Comparison of ENCODE assay signal across 14 cellular contexts in the genomic region with DNA sequence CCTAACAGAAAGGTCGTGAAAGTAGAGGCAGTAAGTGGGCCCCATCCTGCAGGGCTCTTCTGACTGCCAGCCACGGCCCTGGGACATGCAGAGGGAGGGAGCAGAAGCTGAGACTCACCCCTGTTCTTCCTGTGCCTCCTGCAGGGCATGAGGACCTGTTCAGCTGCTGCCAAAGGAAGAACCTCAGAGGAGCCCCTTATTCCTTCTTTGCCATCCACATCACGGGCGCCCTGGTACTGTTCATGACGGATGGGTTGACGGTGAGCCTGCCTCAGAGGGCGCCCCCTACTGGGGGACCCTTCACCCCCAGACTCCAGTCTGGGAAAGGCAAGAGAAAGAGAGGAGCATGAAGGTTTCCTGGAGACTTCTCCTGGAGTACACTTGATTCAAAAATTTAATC. TPM values are rescaled to one million over a fixed set of nuclear protein-coding genes. Genes with fewer than 3 reads are reported as not detected.
DNase-seq lines count a peak whose midpoint lies in the region; ATAC-seq and TF ChIP-seq lines count a peak whose summit lies in the region.
"Had no signal": no experiment of that assay in that cellular context is flagged by ENCODE, and none has a peak within 500 bp of the region (broad histone marks: within the 10 kb centered on the region; RNA-seq: fewer than 3 reads in every experiment).

No MANE protein-coding gene starts in this region.

- no peak for TF ChIP-seq POLR2A in transverse colon (IDR thresholded peaks at IDR 0.05)

- intact Hi-C loops in cardiac septum (cut with DNase I), result no loop called here
- intact Hi-C loops in left cardiac atrium (cut with DNase I), result loop anchor here in 1 of 2 donors (5.0 kb wide), 1 partner anchor 47 kb away; no protein-coding TSS in a partner anchor
- intact Hi-C loops in transverse colon (cut with DNase I; ENCODE audit: low total_unique reads), result loop anchor here (10.0 kb wide), 1 partner anchor 50 kb away; a partner anchor contains a TSS

- peak; percentile 89 for TF ChIP-seq CTCF in OCI-LY3 (IDR thresholded peaks at IDR 0.05; ENCODE audit: low read depth, low read length)
- TF ChIP-seq CTCF in fibroblast of mammary gland (conservative IDR thresholded peaks at IDR 0.05; ENCODE audit: control insufficient read depth, insufficient read depth, low read depth, low read length), result peak; percentile 28
- TF ChIP-seq CTCF in transverse colon (IDR thresholded peaks at IDR 0.05), result peak in 1 of 5 experiments; percentile 10

- ATAC-seq in left cardiac atrium, result no peak
- no peak for ATAC-seq in GM19467 (IDR thresholded peaks at IDR 0.05; ENCODE audit: unreplicated experiment)
- ATAC-seq: naive thymus-derived CD4-positive, alpha-beta T cell had no signal

- in situ Hi-C loops in transverse colon (cut with MboI; ENCODE audit: low pct_ligation_motif_present in 1 of 4, low pct_unique_long_range_greater_than_20kb in 1 of 4, low sequenced_read_pairs in 3 of 4), result loop anchor here in 1 of 4 donors (5.0 kb wide), 1 partner anchor 53 kb away; no protein-coding TSS in a partner anchor

- no peak overlapping the region for H2AFZ ChIP-seq in OCI-LY3 (ENCODE audit: low read depth, low read length)

- H3K4me1 ChIP-seq in OCI-LY3 (ENCODE audit: low read length) (0 out of 2 replicates have a peak, but pooled peaks cover 4% of the 10 kb centered on the region), transverse colon (peaks cover 11 to 46% (median 24%) of the 10 kb centered on the region in 4 donors)

- H3K4me2 ChIP-seq in OCI-LY3 (ENCODE audit: low read length), result no peak overlapping the region

- H3K9ac ChIP-seq in OCI-LY3 (ENCODE audit: low read length), result no peak overlapping the region

- no peak for TF ChIP-seq EP300 in transverse colon (IDR thresholded peaks at IDR 0.05; ENCODE audit: low read depth)

- H3K27me3 ChIP-seq in OCI-LY3 (ENCODE audit: low read depth, low read length) (peaks cover 17% of the 10 kb centered on the region), transverse colon (no peaks in the 10 kb centered on the region)

- H3K36me3 ChIP-seq in OCI-LY3 (replicated peaks; ENCODE audit: low read depth, low read length) (no peaks in the 10 kb centered on the region), transverse colon (no peaks in the 10 kb centered on the region)

- WGBS in transverse colon (ENCODE audit: low coverage in 1 of 2), 2 donors, result 73% methylated on average over 7 of the region's 7 CpGs; no CpG with 5 or more reads in 1 of the 2 donors

- H3K9me3 ChIP-seq in OCI-LY3 (ENCODE audit: insufficient read depth, low read length) (no peaks in the 10 kb centered on the region), transverse colon (no peaks in the 10 kb centered on the region)

- H3K79me2 ChIP-seq in OCI-LY3 (ENCODE audit: low read length), result no peaks in the 10 kb centered on the region

- H4K20me1 ChIP-seq in OCI-LY3 (ENCODE audit: insufficient read depth, low read length), result no peaks in the 10 kb centered on the region

- no peak overlapping the region for H3K4me3 ChIP-seq in OCI-LY3 (ENCODE audit: low read length)
- no peak overlapping the region for H3K4me3 ChIP-seq in fibroblast of mammary gland (ENCODE audit: control insufficient read depth, low read depth, low read length)
- no peak overlapping the region for H3K4me3 ChIP-seq in transverse colon

- H3K27ac ChIP-seq in OCI-LY3 (ENCODE audit: low read length) (no peak overlapping the region), transverse colon (peak overlapping the region in 2 of 4 donors; percentile 12 to 50)

- DNase-seq in cardiac septum (ENCODE audit: low spot score) (peak; percentile 27), left cardiac atrium (no peak), fibroblast of mammary gland (ENCODE audit: low read depth) (no peak), transverse colon (peak; percentile 8), HCEC 1CT (no peak), HT-29 (ENCODE audit: low spot score) (no peak)
- DNase-seq: CD8-positive, alpha-beta memory T cell; dermis blood vessel endothelial cell; naive thymus-derived CD4-positive, alpha-beta T cell; NCI-H748 treated with DMSO at 0.1 percent for 48 hours; stimulated activated CD4-positive, alpha-beta T cell treated with anti-CD3 and anti-CD28 coated beads, Interleukin-1b, Interleukin-23, amount 100 ng/mL, for 48 hours; T-helper 9 cell had no signal

RNA-seq across cellular contexts. Expression of a gene that starts 47.1 kb away (rescaled TPM):
- total RNA-seq in cardiac septum (42.3 TPM), left cardiac atrium (10 to 100 TPM; 36.3 to 39.1 TPM), transverse colon (10 to 100 TPM; 16.0 to 24.1 (median 19.7) TPM)
- 6.5 and 7.6 TPM in 2 replicates for total RNA-seq in HT-29 (2014; rRNA removed; shearing (Covaris generic))

Comparison
In these comparisons a context has a peak if more than half of its experiments do, and no peak if none do; other contexts are left out.
1. DNase-seq: peak in cardiac septum (single experiment) and transverse colon (single experiment); none in left cardiac atrium (single experiment), fibroblast of mammary gland (single experiment), HCEC 1CT (single experiment) and HT-29 (single experiment).